Comparison of ENCODE assay signal across 8 cellular contexts in the genomic region with DNA sequence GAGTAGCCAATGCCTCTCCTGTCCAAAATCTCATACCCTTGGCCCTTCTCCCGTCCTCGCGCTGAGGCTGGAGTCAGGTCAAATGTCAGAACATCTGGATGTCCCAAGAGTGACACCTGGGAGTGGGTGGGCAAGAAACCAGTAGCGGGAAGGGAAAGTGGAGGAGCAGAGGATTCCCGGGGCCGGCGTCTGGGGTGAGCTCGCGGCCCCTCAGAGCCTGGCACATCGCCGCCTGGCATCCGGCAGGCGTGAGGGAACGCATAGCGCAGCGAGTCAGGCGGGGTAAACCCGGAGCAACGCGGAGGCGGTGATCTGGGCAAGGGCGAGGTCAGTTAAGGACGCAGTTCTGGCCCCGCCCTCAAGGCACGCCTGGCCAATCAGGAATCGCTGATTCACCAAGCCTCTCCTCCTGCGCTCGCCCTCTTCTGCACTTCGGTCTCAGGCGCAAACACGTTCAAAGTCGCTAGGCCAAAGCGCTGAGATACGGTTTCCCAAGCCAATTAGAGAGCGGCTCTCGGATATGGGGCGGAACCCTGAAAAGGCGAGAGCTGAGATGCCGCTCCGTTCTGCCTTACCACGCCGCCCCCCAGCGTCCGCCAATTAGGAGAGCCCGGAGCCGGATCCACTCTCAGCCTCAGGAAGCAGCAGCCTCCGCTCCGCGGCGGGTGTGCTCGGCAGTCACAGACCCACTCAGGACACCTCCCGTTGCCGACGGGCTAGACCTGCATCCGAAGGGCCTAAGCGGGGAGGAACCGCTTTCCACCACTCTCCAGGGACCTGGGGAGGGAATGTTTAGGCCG.
A peak's percentile ranks its signal among the peaks of the same experiment; 100 is the strongest.
DNase-seq lines count a peak whose midpoint lies in the region; ATAC-seq lines count a peak whose summit lies in the region.

No MANE protein-coding gene starts in this region.

- ATAC-seq in GM19468 (IDR thresholded peaks at IDR 0.05; ENCODE audit: extremely low read depth, unreplicated experiment) (peak; percentile 86), memory B cell (ENCODE audit: low read depth) (peak; percentile 84)
- peak; percentile 84 for ATAC-seq in effector memory CD8-positive, alpha-beta T cell (replicated peaks)

- peak overlapping the region; percentile 90 to 92 for H3K4me3 Mint-ChIP-seq in effector memory CD8-positive, alpha-beta T cell
- H3K4me3 Mint-ChIP-seq in memory B cell, result peak overlapping the region; percentile 87

- peak; percentile 96 for DNase-seq in CMK (ENCODE audit: low read depth)
- peak; percentile 98 for DNase-seq in HS-5 (ENCODE audit: low read depth)
- peak; percentile 97 for DNase-seq in NK-92 treated with Interleukin-12 subunit alpha and Interleukin-12 subunit beta, amount 100 ng/mL, for 24 hours (lab: John Stamatoyannopoulos, UW)
- peak; percentile 80 to 95 (median 86) for DNase-seq in activated CD8-positive, alpha-beta memory T cell treated with anti-CD3 and anti-CD28 coated beads for 48 hours (ENCODE audit: low read depth in 2 of 3, low spot score in 2 of 3)
- DNase-seq in effector memory CD8-positive, alpha-beta T cell, result peak; percentile 93 to 96 (median 95)
- DNase-seq in memory B cell (ENCODE audit: low spot score in 2 of 2), result peak; percentile 84 to 90
- peak; percentile 84 for DNase-seq in stimulated activated CD8-positive, alpha-beta memory T cell treated with anti-CD3 and anti-CD28 coated beads, Interleukin-12 subunit alpha, Interleukin-12 subunit beta, amount 100 ng/mL, for 24 hours (ENCODE audit: extremely low read depth)

- H3K36me3 Mint-ChIP-seq in effector memory CD8-positive, alpha-beta T cell (ENCODE audit: insufficient read depth), result peaks cover 17% of the 10 kb centered on the region
- peaks cover 11% of the 10 kb centered on the region for H3K36me3 Mint-ChIP-seq in memory B cell

- peak overlapping the region; percentile 96 to 97 for H3K27ac Mint-ChIP-seq in effector memory CD8-positive, alpha-beta T cell
- peak overlapping the region; percentile 85 for H3K27ac Mint-ChIP-seq in memory B cell

- no peaks in the 10 kb centered on the region for H3K9me3 Mint-ChIP-seq in effector memory CD8-positive, alpha-beta T cell
- H3K9me3 Mint-ChIP-seq in memory B cell, result no peaks in the 10 kb centered on the region

- peaks cover 26% of the 10 kb centered on the region in 2 donors for H3K4me1 Mint-ChIP-seq in effector memory CD8-positive, alpha-beta T cell (ENCODE audit: low read depth in 2 of 2)
- peaks cover 26% of the 10 kb centered on the region for H3K4me1 Mint-ChIP-seq in memory B cell

- H3K27me3 Mint-ChIP-seq in effector memory CD8-positive, alpha-beta T cell, result no peaks in the 10 kb centered on the region
- H3K27me3 Mint-ChIP-seq in memory B cell, result no peaks in the 10 kb centered on the region

Comparison
In these comparisons a context has a peak if more than half of its experiments do, and no peak if none do; other contexts are left out.
1. Peak in every context shown above with its lines: DNase-seq and ATAC-seq.